ENCODE assay signal across 2 cellular contexts in the genomic region with DNA sequence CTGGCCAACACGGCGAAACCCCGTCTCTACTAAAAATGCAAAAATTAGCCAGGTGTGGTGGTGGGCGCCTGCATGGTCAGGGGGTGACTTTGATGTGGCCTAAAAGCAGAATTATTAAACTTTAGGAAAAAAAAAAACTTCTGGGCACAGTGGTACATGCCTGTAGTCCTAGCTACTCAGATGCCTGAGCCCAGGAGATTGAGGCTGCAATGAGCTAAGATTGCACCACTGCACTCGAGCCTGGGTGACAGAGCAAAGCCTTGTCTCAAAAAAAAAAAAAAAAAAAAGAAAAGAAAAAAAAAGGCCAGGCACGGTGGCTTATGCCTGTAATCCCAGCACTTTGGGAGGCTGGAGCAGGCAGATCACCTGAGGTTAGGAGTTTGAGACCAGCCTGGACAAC. TPM values are rescaled to one million over a fixed set of nuclear protein-coding genes. Genes with fewer than 3 reads are reported as not detected.
"Had no signal": no experiment of that assay in that cellular context is flagged by ENCODE, and none has a peak within 500 bp of the region (broad histone marks: within the 10 kb centered on the region; RNA-seq: fewer than 3 reads in every experiment).

No MANE protein-coding gene starts in this region.

RNA-seq across cellular contexts. Expression of gene CARD14, which starts 29.5 kb away (rescaled TPM):
- total RNA-seq: H1, HFFc6 had no signal
